ENCODE assay signal across 1 cellular context in the genomic region with DNA sequence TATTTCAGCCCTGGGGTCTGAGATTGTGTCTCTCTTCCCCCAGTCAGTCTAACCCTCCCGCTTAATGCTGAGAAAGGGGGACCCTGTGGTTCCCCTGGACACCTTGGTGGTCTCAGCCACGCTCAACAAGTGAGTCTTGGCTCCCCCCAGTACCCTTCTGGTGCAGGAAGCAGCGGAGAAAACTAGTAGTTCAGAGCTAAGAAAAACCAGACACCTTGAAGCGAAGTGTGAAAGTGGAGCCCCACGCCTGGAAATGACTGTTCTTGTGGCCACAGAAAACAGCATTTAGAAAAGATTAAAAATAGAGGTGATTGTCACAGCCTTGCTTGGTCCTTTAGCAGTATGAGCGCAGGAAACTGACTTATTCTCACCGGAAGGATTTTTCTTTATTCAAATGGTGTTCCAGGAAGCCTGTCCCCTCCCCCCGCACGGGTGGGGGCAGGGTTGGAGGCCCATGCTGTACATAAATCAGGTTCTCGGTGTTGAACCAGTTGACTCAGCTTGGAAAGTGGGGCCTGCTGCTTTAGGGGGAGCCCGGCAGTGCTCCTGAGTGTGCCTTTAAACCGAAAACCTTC.
A peak's percentile ranks its signal among the peaks of the same experiment; 100 is the strongest.
TF ChIP-seq lines count a peak whose summit lies in the region.

No MANE protein-coding gene starts in this region.

TF ChIP-seq in HEK293, 187 proteins besides CTCF, POLR2A, EP300 and RAD21 (continued from another document):
- TF ChIP-seq ZNF560 (tag by site-specific recombination; IDR thresholded peaks at IDR 0.05; ENCODE audit: borderline replicate concordance) (no peak), ZNF529 (tag by site-specific recombination; IDR thresholded peaks at IDR 0.05; ENCODE audit: insufficient replicate concordance) (no peak), HOXD13 (CRISPR knock-in tag; IDR thresholded peaks at IDR 0.05; ENCODE audit: borderline replicate concordance) (no peak), ZNF146 (tag by site-specific recombination; IDR thresholded peaks at IDR 0.05) (no peak), ZNF623 (tag by site-specific recombination; IDR thresholded peaks at IDR 0.05) (no peak), ZFHX2 (tag by site-specific recombination; conservative IDR thresholded peaks at IDR 0.05) (no peak), KLF8 (tag by site-specific recombination; IDR thresholded peaks at IDR 0.05) (no peak), SETDB1 (IDR thresholded peaks at IDR 0.05; ENCODE audit: insufficient read length, low read length) (no peak), MYNN (tag by site-specific recombination; IDR thresholded peaks at IDR 0.05; ENCODE audit: borderline replicate concordance) (no peak), ZBTB48 (tag by site-specific recombination; IDR thresholded peaks at IDR 0.05) (no peak), ZNF112 (tag by site-specific recombination; IDR thresholded peaks at IDR 0.05) (no peak), ZNF660 (tag by site-specific recombination; IDR thresholded peaks at IDR 0.05) (no peak), ZNF785 (tag by site-specific recombination; IDR thresholded peaks at IDR 0.05) (no peak), ZNF501 (tag by site-specific recombination; IDR thresholded peaks at IDR 0.05) (no peak), SCRT1 (tag by site-specific recombination; IDR thresholded peaks at IDR 0.05; ENCODE audit: borderline replicate concordance) (peak; percentile 14; the same call in 1 of the 2 replicates), ZNF561 (tag by site-specific recombination; IDR thresholded peaks at IDR 0.05; ENCODE audit: borderline replicate concordance) (no peak), ZNF585B (tag by site-specific recombination; IDR thresholded peaks at IDR 0.05) (no peak)
- TF ChIP-seq, protein P1, sequence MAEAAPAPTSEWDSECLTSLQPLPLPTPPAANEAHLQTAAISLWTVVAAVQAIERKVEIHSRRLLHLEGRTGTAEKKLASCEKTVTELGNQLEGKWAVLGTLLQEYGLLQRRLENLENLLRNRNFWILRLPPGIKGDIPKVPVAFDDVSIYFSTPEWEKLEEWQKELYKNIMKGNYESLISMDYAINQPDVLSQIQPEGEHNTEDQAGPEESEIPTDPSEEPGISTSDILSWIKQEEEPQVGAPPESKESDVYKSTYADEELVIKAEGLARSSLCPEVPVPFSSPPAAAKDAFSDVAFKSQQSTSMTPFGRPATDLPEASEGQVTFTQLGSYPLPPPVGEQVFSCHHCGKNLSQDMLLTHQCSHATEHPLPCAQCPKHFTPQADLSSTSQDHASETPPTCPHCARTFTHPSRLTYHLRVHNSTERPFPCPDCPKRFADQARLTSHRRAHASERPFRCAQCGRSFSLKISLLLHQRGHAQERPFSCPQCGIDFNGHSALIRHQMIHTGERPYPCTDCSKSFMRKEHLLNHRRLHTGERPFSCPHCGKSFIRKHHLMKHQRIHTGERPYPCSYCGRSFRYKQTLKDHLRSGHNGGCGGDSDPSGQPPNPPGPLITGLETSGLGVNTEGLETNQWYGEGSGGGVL (tag by site-specific recombination; IDR thresholded peaks at IDR 0.05) = no peak
- TF ChIP-seq, protein P2, sequence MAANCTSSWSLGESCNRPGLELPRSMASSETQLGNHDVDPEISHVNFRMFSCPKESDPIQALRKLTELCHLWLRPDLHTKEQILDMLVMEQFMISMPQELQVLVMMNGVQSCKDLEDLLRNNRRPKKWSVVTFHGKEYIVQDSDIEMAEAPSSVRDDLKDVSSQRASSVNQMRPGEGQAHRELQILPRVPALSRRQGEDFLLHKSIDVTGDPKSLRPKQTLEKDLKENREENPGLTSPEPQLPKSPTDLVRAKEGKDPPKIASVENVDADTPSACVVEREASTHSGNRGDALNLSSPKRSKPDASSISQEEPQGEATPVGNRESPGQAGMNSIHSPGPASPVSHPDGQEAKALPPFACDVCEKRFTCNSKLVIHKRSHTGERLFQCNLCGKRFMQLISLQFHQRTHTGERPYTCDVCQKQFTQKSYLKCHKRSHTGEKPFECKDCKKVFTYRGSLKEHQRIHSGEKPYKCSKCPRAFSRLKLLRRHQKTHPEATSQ (tag by site-specific recombination; IDR thresholded peaks at IDR 0.05) = no peak
- TF ChIP-seq, protein P3, sequence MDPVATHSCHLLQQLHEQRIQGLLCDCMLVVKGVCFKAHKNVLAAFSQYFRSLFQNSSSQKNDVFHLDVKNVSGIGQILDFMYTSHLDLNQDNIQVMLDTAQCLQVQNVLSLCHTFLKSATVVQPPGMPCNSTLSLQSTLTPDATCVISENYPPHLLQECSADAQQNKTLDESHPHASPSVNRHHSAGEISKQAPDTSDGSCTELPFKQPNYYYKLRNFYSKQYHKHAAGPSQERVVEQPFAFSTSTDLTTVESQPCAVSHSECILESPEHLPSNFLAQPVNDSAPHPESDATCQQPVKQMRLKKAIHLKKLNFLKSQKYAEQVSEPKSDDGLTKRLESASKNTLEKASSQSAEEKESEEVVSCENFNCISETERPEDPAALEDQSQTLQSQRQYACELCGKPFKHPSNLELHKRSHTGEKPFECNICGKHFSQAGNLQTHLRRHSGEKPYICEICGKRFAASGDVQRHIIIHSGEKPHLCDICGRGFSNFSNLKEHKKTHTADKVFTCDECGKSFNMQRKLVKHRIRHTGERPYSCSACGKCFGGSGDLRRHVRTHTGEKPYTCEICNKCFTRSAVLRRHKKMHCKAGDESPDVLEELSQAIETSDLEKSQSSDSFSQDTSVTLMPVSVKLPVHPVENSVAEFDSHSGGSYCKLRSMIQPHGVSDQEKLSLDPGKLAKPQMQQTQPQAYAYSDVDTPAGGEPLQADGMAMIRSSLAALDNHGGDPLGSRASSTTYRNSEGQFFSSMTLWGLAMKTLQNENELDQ (tag by site-specific recombination; IDR thresholded peaks at IDR 0.05; ENCODE audit: low read depth) = no peak
- TF ChIP-seq, protein P4, sequence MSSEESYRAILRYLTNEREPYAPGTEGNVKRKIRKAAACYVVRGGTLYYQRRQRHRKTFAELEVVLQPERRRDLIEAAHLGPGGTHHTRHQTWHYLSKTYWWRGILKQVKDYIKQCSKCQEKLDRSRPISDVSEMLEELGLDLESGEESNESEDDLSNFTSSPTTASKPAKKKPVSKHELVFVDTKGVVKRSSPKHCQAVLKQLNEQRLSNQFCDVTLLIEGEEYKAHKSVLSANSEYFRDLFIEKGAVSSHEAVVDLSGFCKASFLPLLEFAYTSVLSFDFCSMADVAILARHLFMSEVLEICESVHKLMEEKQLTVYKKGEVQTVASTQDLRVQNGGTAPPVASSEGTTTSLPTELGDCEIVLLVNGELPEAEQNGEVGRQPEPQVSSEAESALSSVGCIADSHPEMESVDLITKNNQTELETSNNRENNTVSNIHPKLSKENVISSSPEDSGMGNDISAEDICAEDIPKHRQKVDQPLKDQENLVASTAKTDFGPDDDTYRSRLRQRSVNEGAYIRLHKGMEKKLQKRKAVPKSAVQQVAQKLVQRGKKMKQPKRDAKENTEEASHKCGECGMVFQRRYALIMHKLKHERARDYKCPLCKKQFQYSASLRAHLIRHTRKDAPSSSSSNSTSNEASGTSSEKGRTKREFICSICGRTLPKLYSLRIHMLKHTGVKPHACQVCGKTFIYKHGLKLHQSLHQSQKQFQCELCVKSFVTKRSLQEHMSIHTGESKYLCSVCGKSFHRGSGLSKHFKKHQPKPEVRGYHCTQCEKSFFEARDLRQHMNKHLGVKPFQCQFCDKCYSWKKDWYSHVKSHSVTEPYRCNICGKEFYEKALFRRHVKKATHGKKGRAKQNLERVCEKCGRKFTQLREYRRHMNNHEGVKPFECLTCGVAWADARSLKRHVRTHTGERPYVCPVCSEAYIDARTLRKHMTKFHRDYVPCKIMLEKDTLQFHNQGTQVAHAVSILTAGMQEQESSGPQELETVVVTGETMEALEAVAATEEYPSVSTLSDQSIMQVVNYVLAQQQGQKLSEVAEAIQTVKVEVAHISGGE (tag by site-specific recombination; conservative IDR thresholded peaks at IDR 0.05; ENCODE audit: low read depth) = peak; percentile 91
- TF ChIP-seq, protein P5, sequence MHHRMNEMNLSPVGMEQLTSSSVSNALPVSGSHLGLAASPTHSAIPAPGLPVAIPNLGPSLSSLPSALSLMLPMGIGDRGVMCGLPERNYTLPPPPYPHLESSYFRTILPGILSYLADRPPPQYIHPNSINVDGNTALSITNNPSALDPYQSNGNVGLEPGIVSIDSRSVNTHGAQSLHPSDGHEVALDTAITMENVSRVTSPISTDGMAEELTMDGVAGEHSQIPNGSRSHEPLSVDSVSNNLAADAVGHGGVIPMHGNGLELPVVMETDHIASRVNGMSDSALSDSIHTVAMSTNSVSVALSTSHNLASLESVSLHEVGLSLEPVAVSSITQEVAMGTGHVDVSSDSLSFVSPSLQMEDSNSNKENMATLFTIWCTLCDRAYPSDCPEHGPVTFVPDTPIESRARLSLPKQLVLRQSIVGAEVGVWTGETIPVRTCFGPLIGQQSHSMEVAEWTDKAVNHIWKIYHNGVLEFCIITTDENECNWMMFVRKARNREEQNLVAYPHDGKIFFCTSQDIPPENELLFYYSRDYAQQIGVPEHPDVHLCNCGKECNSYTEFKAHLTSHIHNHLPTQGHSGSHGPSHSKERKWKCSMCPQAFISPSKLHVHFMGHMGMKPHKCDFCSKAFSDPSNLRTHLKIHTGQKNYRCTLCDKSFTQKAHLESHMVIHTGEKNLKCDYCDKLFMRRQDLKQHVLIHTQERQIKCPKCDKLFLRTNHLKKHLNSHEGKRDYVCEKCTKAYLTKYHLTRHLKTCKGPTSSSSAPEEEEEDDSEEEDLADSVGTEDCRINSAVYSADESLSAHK (tag by site-specific recombination; IDR thresholded peaks at IDR 0.05) = no peak
- TF ChIP-seq, protein P6, sequence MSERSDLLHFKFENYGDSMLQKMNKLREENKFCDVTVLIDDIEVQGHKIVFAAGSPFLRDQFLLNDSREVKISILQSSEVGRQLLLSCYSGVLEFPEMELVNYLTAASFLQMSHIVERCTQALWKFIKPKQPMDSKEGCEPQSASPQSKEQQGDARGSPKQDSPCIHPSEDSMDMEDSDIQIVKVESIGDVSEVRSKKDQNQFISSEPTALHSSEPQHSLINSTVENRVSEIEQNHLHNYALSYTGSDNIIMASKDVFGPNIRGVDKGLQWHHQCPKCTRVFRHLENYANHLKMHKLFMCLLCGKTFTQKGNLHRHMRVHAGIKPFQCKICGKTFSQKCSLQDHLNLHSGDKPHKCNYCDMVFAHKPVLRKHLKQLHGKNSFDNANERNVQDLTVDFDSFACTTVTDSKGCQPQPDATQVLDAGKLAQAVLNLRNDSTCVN (tag by site-specific recombination; optimal IDR thresholded peaks at IDR 0.05) = no peak
